Comparison of ENCODE assay signal across 1 cellular context in genomic region chr4:83605744-83606172, GRCh38.
A peak's percentile ranks its signal among the peaks of the same experiment; 100 is the strongest.
TF ChIP-seq lines count a peak whose summit lies in the region.

No MANE protein-coding gene starts in this region.

TF ChIP-seq in GM12878, 131 proteins besides CTCF, POLR2A, EP300 and RAD21 (continued from another document):
- TF ChIP-seq ATF2 (IDR thresholded peaks at IDR 0.05; ENCODE audit: low read length): peak; percentile 37; the same call in 1 of the 2 replicates
- no peak for TF ChIP-seq NBN (IDR thresholded peaks at IDR 0.05)
- TF ChIP-seq RB1 (IDR thresholded peaks at IDR 0.05; ENCODE audit: borderline replicate concordance): no peak
- TF ChIP-seq BMI1 (IDR thresholded peaks at IDR 0.05; ENCODE audit: borderline replicate concordance): no peak
- TF ChIP-seq CREM (IDR thresholded peaks at IDR 0.05; ENCODE audit: low read depth): peak; percentile 58
- peak; percentile 86 for TF ChIP-seq MEF2A (IDR thresholded peaks at IDR 0.05; ENCODE audit: insufficient read depth, low read depth, low read length)
- TF ChIP-seq TARDBP (IDR thresholded peaks at IDR 0.05; ENCODE audit: borderline replicate concordance): no peak
- peak; percentile 48; the same call in 1 of the 2 replicates for TF ChIP-seq IRF4 (IDR thresholded peaks at IDR 0.05; ENCODE audit: low read depth, low read length)
